1 cellular context compared by ENCODE assay signal in the genomic region with DNA sequence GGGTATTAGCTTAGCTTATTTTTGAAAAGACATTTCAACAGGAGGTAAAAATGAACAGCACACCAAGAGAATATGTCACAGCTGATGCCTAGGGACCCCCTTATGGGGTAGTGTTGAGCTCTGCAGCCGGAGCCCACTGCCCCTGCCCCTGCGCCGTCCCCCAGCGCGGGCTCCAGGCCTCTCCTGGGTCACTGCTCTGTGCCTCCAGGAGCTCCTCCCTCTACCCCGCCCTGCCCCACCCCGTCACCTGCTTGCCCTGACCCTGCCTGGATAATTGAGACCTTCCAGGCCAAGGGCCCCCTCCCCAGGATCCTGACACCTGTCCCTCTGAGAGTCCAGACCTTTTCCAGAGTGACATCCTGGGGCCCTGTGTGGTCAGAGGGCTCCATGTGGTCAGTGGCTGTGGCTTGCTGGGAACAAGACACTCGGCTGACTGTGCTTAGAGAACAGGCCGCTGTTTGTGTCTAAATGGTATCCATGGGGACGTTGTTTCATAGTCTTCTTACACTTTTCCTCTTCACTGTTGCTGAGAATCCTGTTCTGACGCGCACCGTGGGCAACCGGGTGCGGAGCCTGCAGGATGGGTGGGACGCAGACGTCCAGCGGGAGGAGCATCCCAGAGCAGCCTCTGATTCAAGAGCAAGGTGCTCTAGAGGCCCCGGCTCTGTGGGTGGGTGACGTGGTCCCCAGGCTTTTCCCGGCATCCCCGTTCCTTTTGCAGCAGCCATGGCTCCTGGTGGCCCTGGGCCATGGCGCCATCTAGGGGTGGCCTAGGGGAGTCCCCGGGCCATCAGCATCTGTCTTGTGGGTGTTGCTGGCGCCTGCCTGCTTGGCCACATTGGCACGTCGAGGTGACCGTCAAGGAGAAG.
TF ChIP-seq lines count a peak whose summit lies in the region.

No MANE protein-coding gene starts in this region.

TF ChIP-seq in HepG2, 621 proteins besides CTCF, POLR2A, EP300 and RAD21 (continued from another document and continues in another):
- TF ChIP-seq PRDM15 (CRISPR knock-in tag; IDR thresholded peaks at IDR 0.05) (no peak), MYNN (CRISPR knock-in tag; IDR thresholded peaks at IDR 0.05; ENCODE audit: low read depth) (no peak), ZNF598 (CRISPR knock-in tag; IDR thresholded peaks at IDR 0.05; ENCODE audit: borderline replicate concordance) (0 out of 2 replicates have a peak, but pooled peaks have one; percentile 58), HDAC6 (IDR thresholded peaks at IDR 0.05; ENCODE audit: low read depth, low read length) (no peak), ZNF766 (CRISPR knock-in tag; IDR thresholded peaks at IDR 0.05; ENCODE audit: borderline replicate concordance) (no peak), ZNF737 (CRISPR knock-in tag; IDR thresholded peaks at IDR 0.05; ENCODE audit: borderline replicate concordance) (no peak), BRD4 (CRISPR knock-in tag; IDR thresholded peaks at IDR 0.05) (no peak), ZFP36L1 (CRISPR knock-in tag; IDR thresholded peaks at IDR 0.05) (no peak), HMG20A (CRISPR knock-in tag; IDR thresholded peaks at IDR 0.05; ENCODE audit: borderline replicate concordance) (no peak), ZBTB37 (CRISPR knock-in tag; IDR thresholded peaks at IDR 0.05) (no peak), ZNF558 (CRISPR knock-in tag; IDR thresholded peaks at IDR 0.05; ENCODE audit: borderline replicate concordance) (no peak), NAIF1 (CRISPR knock-in tag; IDR thresholded peaks at IDR 0.05; ENCODE audit: borderline replicate concordance) (no peak), DBP (CRISPR knock-in tag; IDR thresholded peaks at IDR 0.05; ENCODE audit: not compliant biosample characterization) (no peak), ZNF878 (CRISPR knock-in tag; IDR thresholded peaks at IDR 0.05) (no peak), ZNF83 (CRISPR knock-in tag; IDR thresholded peaks at IDR 0.05; ENCODE audit: borderline replicate concordance) (no peak), GPBP1L1 (CRISPR knock-in tag; IDR thresholded peaks at IDR 0.05) (no peak), BCL6 (CRISPR knock-in tag; IDR thresholded peaks at IDR 0.05) (peak; percentile 35), ZNF367 (CRISPR knock-in tag; IDR thresholded peaks at IDR 0.05; ENCODE audit: borderline replicate concordance) (no peak), NFATC3 (CRISPR knock-in tag; IDR thresholded peaks at IDR 0.05) (no peak), IRF2 (CRISPR knock-in tag; IDR thresholded peaks at IDR 0.05) (peak; percentile 55; the same call in 1 of the 2 replicates), TARDBP (CRISPR knock-in tag; IDR thresholded peaks at IDR 0.05) (peak; percentile 78), MEF2D (CRISPR knock-in tag; IDR thresholded peaks at IDR 0.05) (no peak; the same call in 1 of the 2 replicates), ZSCAN12 (CRISPR knock-in tag; IDR thresholded peaks at IDR 0.05) (no peak), MTA1 (CRISPR knock-in tag; IDR thresholded peaks at IDR 0.05; ENCODE audit: borderline replicate concordance) (no peak), SAP130 (CRISPR knock-in tag; IDR thresholded peaks at IDR 0.05; ENCODE audit: low read depth) (peak; percentile 63), DMAP1 (CRISPR knock-in tag; IDR thresholded peaks at IDR 0.05) (peak; percentile 37; the same call in 1 of the 2 replicates), AGO2 (optimal IDR thresholded peaks at IDR 0.05; ENCODE audit: low read depth, low read length) (no peak), SSRP1 (CRISPR knock-in tag; IDR thresholded peaks at IDR 0.05) (no peak), PRPF4 (IDR thresholded peaks at IDR 0.05; ENCODE audit: low read depth, low read length, poor library complexity, severe bottlenecking) (no peak)
- TF ChIP-seq, protein P1, sequence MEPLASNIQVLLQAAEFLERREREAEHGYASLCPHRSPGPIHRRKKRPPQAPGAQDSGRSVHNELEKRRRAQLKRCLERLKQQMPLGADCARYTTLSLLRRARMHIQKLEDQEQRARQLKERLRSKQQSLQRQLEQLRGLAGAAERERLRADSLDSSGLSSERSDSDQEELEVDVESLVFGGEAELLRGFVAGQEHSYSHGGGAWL (CRISPR knock-in tag; IDR thresholded peaks at IDR 0.05): 0 out of 2 replicates have a peak, but pooled peaks have one; percentile 18
- TF ChIP-seq, protein P2, sequence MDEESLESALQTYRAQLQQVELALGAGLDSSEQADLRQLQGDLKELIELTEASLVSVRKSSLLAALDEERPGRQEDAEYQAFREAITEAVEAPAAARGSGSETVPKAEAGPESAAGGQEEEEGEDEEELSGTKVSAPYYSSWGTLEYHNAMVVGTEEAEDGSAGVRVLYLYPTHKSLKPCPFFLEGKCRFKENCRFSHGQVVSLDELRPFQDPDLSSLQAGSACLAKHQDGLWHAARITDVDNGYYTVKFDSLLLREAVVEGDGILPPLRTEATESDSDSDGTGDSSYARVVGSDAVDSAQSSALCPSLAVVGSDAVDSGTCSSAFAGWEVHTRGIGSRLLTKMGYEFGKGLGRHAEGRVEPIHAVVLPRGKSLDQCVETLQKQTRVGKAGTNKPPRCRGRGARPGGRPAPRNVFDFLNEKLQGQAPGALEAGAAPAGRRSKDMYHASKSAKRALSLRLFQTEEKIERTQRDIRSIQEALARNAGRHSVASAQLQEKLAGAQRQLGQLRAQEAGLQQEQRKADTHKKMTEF (CRISPR knock-in tag; IDR thresholded peaks at IDR 0.05): 0 out of 2 replicates have a peak, but pooled peaks have one; percentile 26
- TF ChIP-seq, protein P3, sequence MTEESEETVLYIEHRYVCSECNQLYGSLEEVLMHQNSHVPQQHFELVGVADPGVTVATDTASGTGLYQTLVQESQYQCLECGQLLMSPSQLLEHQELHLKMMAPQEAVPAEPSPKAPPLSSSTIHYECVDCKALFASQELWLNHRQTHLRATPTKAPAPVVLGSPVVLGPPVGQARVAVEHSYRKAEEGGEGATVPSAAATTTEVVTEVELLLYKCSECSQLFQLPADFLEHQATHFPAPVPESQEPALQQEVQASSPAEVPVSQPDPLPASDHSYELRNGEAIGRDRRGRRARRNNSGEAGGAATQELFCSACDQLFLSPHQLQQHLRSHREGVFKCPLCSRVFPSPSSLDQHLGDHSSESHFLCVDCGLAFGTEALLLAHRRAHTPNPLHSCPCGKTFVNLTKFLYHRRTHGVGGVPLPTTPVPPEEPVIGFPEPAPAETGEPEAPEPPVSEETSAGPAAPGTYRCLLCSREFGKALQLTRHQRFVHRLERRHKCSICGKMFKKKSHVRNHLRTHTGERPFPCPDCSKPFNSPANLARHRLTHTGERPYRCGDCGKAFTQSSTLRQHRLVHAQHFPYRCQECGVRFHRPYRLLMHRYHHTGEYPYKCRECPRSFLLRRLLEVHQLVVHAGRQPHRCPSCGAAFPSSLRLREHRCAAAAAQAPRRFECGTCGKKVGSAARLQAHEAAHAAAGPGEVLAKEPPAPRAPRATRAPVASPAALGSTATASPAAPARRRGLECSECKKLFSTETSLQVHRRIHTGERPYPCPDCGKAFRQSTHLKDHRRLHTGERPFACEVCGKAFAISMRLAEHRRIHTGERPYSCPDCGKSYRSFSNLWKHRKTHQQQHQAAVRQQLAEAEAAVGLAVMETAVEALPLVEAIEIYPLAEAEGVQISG (CRISPR knock-in tag; IDR thresholded peaks at IDR 0.05): peak; percentile 74
- TF ChIP-seq, protein P4, sequence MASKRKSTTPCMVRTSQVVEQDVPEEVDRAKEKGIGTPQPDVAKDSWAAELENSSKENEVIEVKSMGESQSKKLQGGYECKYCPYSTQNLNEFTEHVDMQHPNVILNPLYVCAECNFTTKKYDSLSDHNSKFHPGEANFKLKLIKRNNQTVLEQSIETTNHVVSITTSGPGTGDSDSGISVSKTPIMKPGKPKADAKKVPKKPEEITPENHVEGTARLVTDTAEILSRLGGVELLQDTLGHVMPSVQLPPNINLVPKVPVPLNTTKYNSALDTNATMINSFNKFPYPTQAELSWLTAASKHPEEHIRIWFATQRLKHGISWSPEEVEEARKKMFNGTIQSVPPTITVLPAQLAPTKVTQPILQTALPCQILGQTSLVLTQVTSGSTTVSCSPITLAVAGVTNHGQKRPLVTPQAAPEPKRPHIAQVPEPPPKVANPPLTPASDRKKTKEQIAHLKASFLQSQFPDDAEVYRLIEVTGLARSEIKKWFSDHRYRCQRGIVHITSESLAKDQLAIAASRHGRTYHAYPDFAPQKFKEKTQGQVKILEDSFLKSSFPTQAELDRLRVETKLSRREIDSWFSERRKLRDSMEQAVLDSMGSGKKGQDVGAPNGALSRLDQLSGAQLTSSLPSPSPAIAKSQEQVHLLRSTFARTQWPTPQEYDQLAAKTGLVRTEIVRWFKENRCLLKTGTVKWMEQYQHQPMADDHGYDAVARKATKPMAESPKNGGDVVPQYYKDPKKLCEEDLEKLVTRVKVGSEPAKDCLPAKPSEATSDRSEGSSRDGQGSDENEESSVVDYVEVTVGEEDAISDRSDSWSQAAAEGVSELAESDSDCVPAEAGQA (IDR thresholded peaks at IDR 0.05; ENCODE audit: low read depth): no peak
- TF ChIP-seq, protein P4 (CRISPR knock-in tag; IDR thresholded peaks at IDR 0.05; ENCODE audit: borderline replicate concordance): no peak
- TF ChIP-seq, protein P5, sequence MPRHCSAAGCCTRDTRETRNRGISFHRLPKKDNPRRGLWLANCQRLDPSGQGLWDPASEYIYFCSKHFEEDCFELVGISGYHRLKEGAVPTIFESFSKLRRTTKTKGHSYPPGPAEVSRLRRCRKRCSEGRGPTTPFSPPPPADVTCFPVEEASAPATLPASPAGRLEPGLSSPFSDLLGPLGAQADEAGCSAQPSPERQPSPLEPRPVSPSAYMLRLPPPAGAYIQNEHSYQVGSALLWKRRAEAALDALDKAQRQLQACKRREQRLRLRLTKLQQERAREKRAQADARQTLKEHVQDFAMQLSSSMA (CRISPR knock-in tag; IDR thresholded peaks at IDR 0.05): no peak
